Comparison of ENCODE assay signal across 33 cellular contexts in genomic region chr20:21154692-21155091, GRCh38. TPM values are rescaled to one million over a fixed set of nuclear protein-coding genes. Genes with fewer than 3 reads are reported as not detected.
"Had no signal": no experiment of that assay in that cellular context is flagged by ENCODE, and none has a peak within 500 bp of the region (broad histone marks: within the 10 kb centered on the region; RNA-seq: fewer than 3 reads in every experiment).

No MANE protein-coding gene starts in this region.

- H3K27ac ChIP-seq: ascending aorta, cardiac muscle cell, WERI-Rb-1 had no signal

- DNase-seq: activated CD4-positive, alpha-beta memory T cell treated with anti-CD3 and anti-CD28 coated beads, Interleukin-2, amount 10 ng/mL, durations not matched to agents 7 days and 5 days; activated CD4-positive, alpha-beta T cell treated with anti-CD3 and anti-CD28 coated beads for 1 hour; activated CD4-positive, alpha-beta T cell treated with anti-CD3 and anti-CD28 coated beads for 48 hours; activated CD4-positive, CD25-positive, alpha-beta regulatory T cell; activated CD8-positive, alpha-beta memory T cell treated with anti-CD3 and anti-CD28 coated beads for 24 hours; activated CD8-positive, alpha-beta memory T cell treated with anti-CD3 and anti-CD28 coated beads, Interleukin-2, amount 10 ng/mL, durations not matched to agents 7 days and 5 days; activated CD8-positive, alpha-beta memory T cell treated with anti-CD3 and anti-CD28 coated beads, Interleukin-2, amount 50 U/mL, for 48 hours; activated effector memory CD4-positive, alpha-beta T cell treated with Interleukin-2 at 50 U/mL for 16 hours; activated naive CD4-positive, alpha-beta T cell treated with anti-CD3 and anti-CD28 coated beads, Interleukin-2, amount 50 U/mL, for 16 hours; activated naive CD8-positive, alpha-beta T cell treated with anti-CD3 and anti-CD28 coated beads for 36 hours; activated T-cell treated with anti-CD3 and anti-CD28 coated beads, Interleukin-2, amount 50 U/mL, for 48 hours; amniotic stem cell; KG1; NCI-H1105; NCI-H1417 treated with DMSO at 0.1 percent for 48 hours; NCI-H187 treated with DMSO at 0.1 percent for 48 hours; NCI-H2081; NCI-H2171 treated with DMSO at 0.1 percent for 48 hours; NCI-H226; NCI-H446 treated with DMSO at 0.1 percent for 48 hours; NCI-H524; NCI-H69; OCI-M1; Right ventricle myocardium superior; SW 1271; T-helper 1 cell; T-helper 2 cell; T-helper 9 cell; WERI-Rb-1 had no signal

- H3K4me3 ChIP-seq: ascending aorta, cardiac muscle cell had no signal

- H3K27me3 ChIP-seq: ascending aorta, cardiac muscle cell had no signal

- ATAC-seq: activated CD8-positive, alpha-beta memory T cell treated with anti-CD3 and anti-CD28 coated beads, Interleukin-2, amount 10 ng/mL, durations not matched to agents 7 days and 5 days had no signal

- H3K4me1 ChIP-seq: ascending aorta had no signal

- H3K36me3 ChIP-seq: cardiac muscle cell, WERI-Rb-1 had no signal

- H3K9me3 ChIP-seq: ascending aorta had no signal

RNA-seq across cellular contexts. Expression of gene LINC00237, which starts 48.5 kb away (rescaled TPM):
- total RNA-seq: activated CD4-positive, alpha-beta memory T cell treated with anti-CD3 and anti-CD28 coated beads, Interleukin-2, amount 10 ng/mL, durations not matched to agents 7 days and 5 days; activated naive CD8-positive, alpha-beta T cell treated with anti-CD3 and anti-CD28 coated beads for 36 hours; ascending aorta; cardiac muscle cell; LHCN-M2; MCF 10A; Right ventricle myocardium superior had no signal
